Comparison of ENCODE assay signal across 24 cellular contexts in the genomic region with DNA sequence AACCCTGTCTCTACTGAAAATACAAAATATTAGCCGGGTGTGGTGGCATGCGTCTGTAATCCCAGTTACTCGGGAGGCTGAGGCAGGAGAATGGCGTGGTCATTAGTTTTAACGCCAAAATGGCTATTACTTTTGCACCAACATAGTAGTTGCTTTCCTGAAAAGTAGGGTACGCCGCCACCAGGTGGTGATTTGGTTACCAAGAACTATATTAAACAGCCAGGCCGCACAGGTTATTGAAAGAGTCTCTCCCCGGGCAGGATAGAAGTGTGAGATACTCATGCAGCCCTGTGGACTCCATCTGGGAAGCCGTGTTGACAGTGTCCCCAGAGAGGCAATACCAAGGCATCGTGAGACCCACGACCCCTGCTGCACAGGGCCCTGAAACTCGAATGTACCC. TPM values are rescaled to one million over a fixed set of nuclear protein-coding genes. Genes with fewer than 3 reads are reported as not detected.
DNase-seq lines count a peak whose midpoint lies in the region; ATAC-seq, FAIRE-seq and TF ChIP-seq lines count a peak whose summit lies in the region.
"Had no signal": no experiment of that assay in that cellular context is flagged by ENCODE, and none has a peak within 500 bp of the region (broad histone marks: within the 10 kb centered on the region; RNA-seq: fewer than 3 reads in every experiment).

No MANE protein-coding gene starts in this region.

- TF ChIP-seq CTCF in SK-N-SH (IDR thresholded peaks at IDR 0.05) (peak; percentile 20; the same call in 1 of the 2 replicates), IMR-90 (conservative IDR thresholded peaks at IDR 0.05; ENCODE audit: low read depth, low read length) (no peak), GM12878 (IDR thresholded peaks at IDR 0.05 in 2 of 3, conservative IDR thresholded peaks at IDR 0.05 in 1 of 3; ENCODE audit: control insufficient read depth in 2 of 3, extremely low read depth in 1 of 3, insufficient read depth in 1 of 3, low read depth in 3 of 3, low read length in 3 of 3) (no peak; a peak in 1 of 6 replicates), osteoblast (IDR thresholded peaks at IDR 0.05; ENCODE audit: extremely low read depth, low read depth, low read length) (no peak)

- H3K9me3 ChIP-seq in SK-N-SH, result no peaks in the 10 kb centered on the region
- H3K9me3 ChIP-seq in IMR-90 (ENCODE audit: control insufficient read depth, insufficient read depth, low read length), result no peaks in the 10 kb centered on the region
- H3K9me3 ChIP-seq in GM12878 (replicated peaks; ENCODE audit: control insufficient read depth, insufficient read depth, low read length), result no peaks in the 10 kb centered on the region
- no peaks in the 10 kb centered on the region for H3K9me3 ChIP-seq in osteoblast (ENCODE audit: low read depth, low read length)
- no peaks in the 10 kb centered on the region for H3K9me3 ChIP-seq in effector memory CD4-positive, alpha-beta T cell (ENCODE audit: control insufficient read depth, low read length)
- H3K9me3 ChIP-seq: right lobe of liver, upper lobe of left lung had no signal

- no peak for FAIRE-seq in GM12878 (lab: Jason Lieb, UNC)
- FAIRE-seq: D721Med, HTR-8/SVneo had no signal

- H3K4me1 ChIP-seq in SK-N-SH (ENCODE audit: control insufficient read depth in 1 of 2, insufficient read depth in 2 of 2, low read depth in 1 of 2, low read length in 1 of 2) (peaks cover 3 to 5% of the 10 kb centered on the region in 2 experiments; a peak in 2 of 4 replicates), IMR-90 (ENCODE audit: control insufficient read depth, insufficient read depth, low read length) (peaks cover 11% of the 10 kb centered on the region), GM12878 (ENCODE audit: control insufficient read depth, insufficient read depth, low read length) (no peaks in the 10 kb centered on the region), osteoblast (ENCODE audit: insufficient read depth, low read length) (peaks cover 19% of the 10 kb centered on the region)
- H3K4me1 ChIP-seq in effector memory CD4-positive, alpha-beta T cell (ENCODE audit: control insufficient read depth, insufficient read depth, low read length, poor library complexity, severe bottlenecking), result no peaks in the 10 kb centered on the region
- H3K4me1 ChIP-seq: right lobe of liver, upper lobe of left lung had no signal

- 80% methylated on average over 7 of the region's 13 CpGs for WGBS in SK-N-SH (ENCODE audit: low lambda C conversion rate)
- WGBS in IMR-90 (ENCODE audit: extremely low coverage in 2 of 2, insufficient read length in 1 of 2), 2 experiments, result 77% methylated on average over 7 of the region's 13 CpGs; no CpG with 5 or more reads in 1 of the 2 experiments
- 31% methylated on average over 13 of the region's 13 CpGs for WGBS in GM12878 (ENCODE audit: insufficient coverage, insufficient replicate concordance, low lambda C conversion rate, missing lambda C conversion rate)

- no peak overlapping the region for H3K18ac ChIP-seq in IMR-90 (ENCODE audit: low read depth, low read length)

- H2BK5ac ChIP-seq in IMR-90 (ENCODE audit: low read depth, low read length, poor library complexity, severe bottlenecking), result no peak overlapping the region

- H3K9ac ChIP-seq in SK-N-SH (no peak overlapping the region), IMR-90 (ENCODE audit: low read depth, low read length) (no peak overlapping the region), GM12878 (ENCODE audit: control insufficient read depth, insufficient read depth, low read length) (no peak overlapping the region)

- no peaks in the 10 kb centered on the region for H3K79me1 ChIP-seq in IMR-90 (ENCODE audit: low read depth in 1 of 2, low read length in 2 of 2)

- H3K79me2 ChIP-seq in SK-N-SH (ENCODE audit: insufficient read depth), result no peaks in the 10 kb centered on the region
- H3K79me2 ChIP-seq in GM12878 (ENCODE audit: control insufficient read depth, insufficient read depth, low read length), result no peaks in the 10 kb centered on the region
- H3K79me2 ChIP-seq in osteoblast (ENCODE audit: insufficient read depth, low read length), result no peaks in the 10 kb centered on the region

- no peak for DNase-seq in SK-N-SH
- no peak for DNase-seq in IMR-90
- no peak for DNase-seq in GM12878 (ENCODE audit: low read depth, low spot score)
- peak; percentile 44 for DNase-seq in osteoblast (ENCODE audit: insufficient read length, low spot score, missing footprints)
- DNase-seq in SW480 (ENCODE audit: low spot score), result no peak
- no peak for DNase-seq in stimulated activated CD4-positive, alpha-beta T cell treated with anti-CD3 and anti-CD28 coated beads, Interleukin-15, amount 100 ng/mL, for 24 hours
- DNase-seq in effector memory CD4-positive, alpha-beta T cell, result no peak
- DNase-seq: ACHN; activated CD4-positive, CD25-positive, alpha-beta regulatory T cell treated with anti-CD3 and anti-CD28 coated beads, Interleukin-2, amount 50 U/mL, for 72 hours; activated naive CD4-positive, alpha-beta T cell treated with anti-CD3 and anti-CD28 coated beads, Interleukin-2, amount 10 ng/mL, durations not matched to agents 7 days and 5 days; activated T-cell treated with anti-CD3 and anti-CD28 coated beads, Interleukin-2, amount 50 U/mL, for 4 hours; GDM1; Kasumi-1; NCI-H1092 treated with DMSO at 0.1 percent for 48 hours; NCI-H2029 treated with DMSO at 0.1 percent for 48 hours; right lobe of liver; SW 1271; upper lobe of left lung had no signal

- H2BK20ac ChIP-seq in IMR-90 (ENCODE audit: low read depth, low read length), result no peak overlapping the region

- peaks cover 4% of the 10 kb centered on the region for H3F3A ChIP-seq in SK-N-SH (replicated peaks; ENCODE audit: insufficient read depth)

- no peak overlapping the region for H2AK5ac ChIP-seq in IMR-90 (ENCODE audit: low read depth, low read length)

- intact Hi-C loops in IMR-90 (cut with micrococcal nuclease), result no loop called here
- intact Hi-C loops in GM12878 (cut with micrococcal nuclease; ENCODE audit: unreplicated experiment), result no loop called here

- H3K23ac ChIP-seq in IMR-90 (ENCODE audit: low read depth, low read length), result no peak overlapping the region

- no peak overlapping the region for H2AK9ac ChIP-seq in IMR-90 (replicated peaks; ENCODE audit: low read depth, low read length, poor library complexity)

- H4K5ac ChIP-seq in IMR-90 (ENCODE audit: low read depth, low read length), result no peak overlapping the region

- BruUV-seq in IMR-90 (replicated peaks; lab: Mats Ljungman, UMichigan) (no TSS peak), GM12878 (replicated peaks; lab: Mats Ljungman, UMichigan) (no TSS peak)

- H2AFZ ChIP-seq in SK-N-SH (ENCODE audit: low read depth), result no peak overlapping the region
- H2AFZ ChIP-seq in IMR-90 (replicated peaks; ENCODE audit: low read length, poor library complexity), result no peak overlapping the region
- H2AFZ ChIP-seq in GM12878 (ENCODE audit: control insufficient read depth, low read depth, low read length), result no peak overlapping the region
- no peak overlapping the region for H2AFZ ChIP-seq in osteoblast (ENCODE audit: low read length)

- no peak overlapping the region for H2BK120ac ChIP-seq in IMR-90 (ENCODE audit: low read depth, low read length)

- CTCF ChIA-PET in SK-N-SH (lab: Yijun Ruan, JAX) (interaction anchor here (0.8 to 1.0 kb wide), 2 partner anchors 14 to 97 kb away, joined by 3 read pairs; no protein-coding TSS in a partner anchor), IMR-90 (lab: Yijun Ruan, JAX) (interaction anchor here (0.7 kb wide), 1 partner anchor 82 kb away, joined by 3 read pairs; no protein-coding TSS in a partner anchor), GM12878 (lab: Yijun Ruan, JAX) (interaction anchor here (1.2 kb wide), 1 partner anchor 96 kb away, joined by 4 read pairs; no protein-coding TSS in a partner anchor)

- in situ Hi-C loops in IMR-90 (cut with MboI; ENCODE audit: low sequenced_read_pairs), result no loop called here
- in situ Hi-C loops in GM12878 (cut with MboI), result no loop called here

- H3K27me3 ChIP-seq in SK-N-SH (ENCODE audit: insufficient read depth) (no peaks in the 10 kb centered on the region), IMR-90 (ENCODE audit: control insufficient read depth, insufficient read depth, low read length) (no peaks in the 10 kb centered on the region; the same call in 1 of the 2 replicates), GM12878 (replicated peaks in 1 of 2; ENCODE audit: control insufficient read depth in 2 of 2, insufficient read depth in 2 of 2, low read length in 1 of 2) (peaks cover 0 to 2% of the 10 kb centered on the region in 2 experiments; a peak in 1 of 4 replicates), osteoblast (ENCODE audit: insufficient read depth, low read length) (no peaks in the 10 kb centered on the region)
- no peaks in the 10 kb centered on the region for H3K27me3 ChIP-seq in effector memory CD4-positive, alpha-beta T cell (replicated peaks; ENCODE audit: control insufficient read depth, insufficient read depth, low read length, poor library complexity, severe bottlenecking)
- H3K27me3 ChIP-seq: right lobe of liver, upper lobe of left lung had no signal

- TF ChIP-seq RAD21 in SK-N-SH (IDR thresholded peaks at IDR 0.05; ENCODE audit: low read length), result 0 out of 2 replicates have a peak, but pooled peaks have one; percentile 10
- 0 out of 2 replicates have a peak, but pooled peaks have one; percentile 10 for TF ChIP-seq RAD21 in IMR-90 (IDR thresholded peaks at IDR 0.05; ENCODE audit: low read length)
- TF ChIP-seq RAD21 in GM12878 (IDR thresholded peaks at IDR 0.05; ENCODE audit: insufficient read depth, low read depth, low read length), result no peak

- RAD21 ChIA-PET in GM12878 (lab: Charles Lee; ENCODE audit: unreplicated experiment), result no interaction called here

- H3K4me2 ChIP-seq in SK-N-SH, result no peak overlapping the region
- H3K4me2 ChIP-seq in IMR-90 (ENCODE audit: low read depth, low read length), result no peak overlapping the region
- no peak overlapping the region for H3K4me2 ChIP-seq in GM12878 (ENCODE audit: control insufficient read depth, insufficient read depth)
- H3K4me2 ChIP-seq in osteoblast (ENCODE audit: insufficient read depth, low read length), result no peak overlapping the region

- TF ChIP-seq EP300 in SK-N-SH (IDR thresholded peaks at IDR 0.05; ENCODE audit: borderline replicate concordance in 1 of 2, low read depth in 1 of 2, low read length in 1 of 2) (no peak), GM12878 (IDR thresholded peaks at IDR 0.05; ENCODE audit: borderline replicate concordance in 1 of 2, control insufficient read depth in 1 of 2, low read depth in 2 of 2, low read length in 2 of 2) (no peak)

- H3K9me2 ChIP-seq in SK-N-SH, result no peaks in the 10 kb centered on the region

- H2BK15ac ChIP-seq in IMR-90 (ENCODE audit: low read depth, low read length), result no peak overlapping the region

- dilution Hi-C loops in IMR-90 (cut with HindIII; ENCODE audit: low sequenced_read_pairs, unreplicated experiment), result no loop called here

- H3K14ac ChIP-seq in IMR-90 (replicated peaks; ENCODE audit: low read depth, low read length), result no peak overlapping the region

- H4K8ac ChIP-seq in IMR-90 (ENCODE audit: low read depth in 2 of 2, low read length in 2 of 2), result no peak overlapping the region

- no peak for TF ChIP-seq POLR2A in IMR-90 (IDR thresholded peaks at IDR 0.05; ENCODE audit: low read depth, low read length)
- TF ChIP-seq POLR2A in GM12878 (IDR thresholded peaks at IDR 0.05; ENCODE audit: low read depth, low read length), result no peak

- H3K9me1 ChIP-seq in IMR-90 (ENCODE audit: insufficient read depth, low read length), result peaks cover 7% of the 10 kb centered on the region; the same call in 1 of the 2 replicates

- H3K4ac ChIP-seq in IMR-90 (ENCODE audit: low read depth, low read length), result no peak overlapping the region

- H4K20me1 ChIP-seq in SK-N-SH (ENCODE audit: insufficient read depth) (no peaks in the 10 kb centered on the region), IMR-90 (ENCODE audit: insufficient read depth, low read length) (peaks cover 6% of the 10 kb centered on the region; the same call in 1 of the 2 replicates), GM12878 (ENCODE audit: control insufficient read depth, insufficient read depth) (no peaks in the 10 kb centered on the region; the same call in 1 of the 2 replicates), osteoblast (ENCODE audit: insufficient read depth, low read length) (no peaks in the 10 kb centered on the region)

- SMC1A ChIA-PET in GM12878 (lab: Charles Lee; ENCODE audit: uncharacterized antibody, unreplicated experiment), result interaction anchor here (1.5 kb wide), 1 partner anchor 130 kb away, joined by 4 read pairs; no protein-coding TSS in a partner anchor

- no peak overlapping the region for H3K4me3 ChIP-seq in SK-N-SH (ENCODE audit: low read depth in 2 of 2, low read length in 1 of 2)
- H3K4me3 ChIP-seq in IMR-90 (ENCODE audit: insufficient read depth, low read depth, low read length), result no peak overlapping the region
- H3K4me3 ChIP-seq in GM12878, result no peak overlapping the region
- no peak overlapping the region for H3K4me3 ChIP-seq in osteoblast (ENCODE audit: insufficient read depth, low read length)
- H3K4me3 ChIP-seq in effector memory CD4-positive, alpha-beta T cell (ENCODE audit: insufficient read depth, low read depth, low read length, poor library complexity, severe bottlenecking), result no peak overlapping the region
- H3K4me3 ChIP-seq: right lobe of liver, upper lobe of left lung had no signal

- H3K56ac ChIP-seq in IMR-90 (ENCODE audit: extremely low read depth, insufficient read depth, low read length), result no peak overlapping the region

- H4K91ac ChIP-seq in IMR-90 (ENCODE audit: insufficient read depth, low read depth, low read length), result no peak overlapping the region

- H3K27ac ChIP-seq in SK-N-SH (ENCODE audit: low read depth in 2 of 2, low read length in 1 of 2) (no peak overlapping the region), IMR-90 (ENCODE audit: insufficient read depth, low read length) (no peak overlapping the region), GM12878 (ENCODE audit: control insufficient read depth, insufficient read depth) (no peak overlapping the region), osteoblast (ENCODE audit: low read depth, low read length) (no peak overlapping the region)
- no peak overlapping the region for H3K27ac ChIP-seq in effector memory CD4-positive, alpha-beta T cell (ENCODE audit: insufficient read depth, low read length, poor library complexity, severe bottlenecking)
- H3K27ac ChIP-seq: epithelial cell of prostate, right lobe of liver, upper lobe of left lung had no signal

- no peak for ATAC-seq in SK-N-SH treated with all-trans-retinoic acid at 6 μM for 48 hours
- no peak for ATAC-seq in IMR-90 (ENCODE audit: low read depth)
- ATAC-seq in GM12878, result peak; percentile 30; the same call in 1 of the 3 replicates
- ATAC-seq: activated T-cell treated with anti-CD3 and anti-CD28 coated beads, Interleukin-2, amount 50 U/mL, for 4 hours; left lobe of liver; right lobe of liver had no signal

- no peaks in the 10 kb centered on the region for H3K36me3 ChIP-seq in SK-N-SH (replicated peaks in 1 of 2; ENCODE audit: control insufficient read depth in 1 of 2, insufficient read depth in 2 of 2, low read length in 1 of 2)
- no peaks in the 10 kb centered on the region for H3K36me3 ChIP-seq in IMR-90 (ENCODE audit: control insufficient read depth, insufficient read depth, low read length)
- no peaks in the 10 kb centered on the region for H3K36me3 ChIP-seq in GM12878 (ENCODE audit: control insufficient read depth in 2 of 2, insufficient read depth in 2 of 2, low read length in 1 of 2)
- H3K36me3 ChIP-seq in osteoblast (ENCODE audit: insufficient read depth, low read length), result no peaks in the 10 kb centered on the region
- H3K36me3 ChIP-seq in effector memory CD4-positive, alpha-beta T cell (ENCODE audit: control insufficient read depth, insufficient read depth, low read length), result no peaks in the 10 kb centered on the region
- H3K36me3 ChIP-seq: right lobe of liver, upper lobe of left lung had no signal

- POLR2A ChIA-PET in SK-N-SH (lab: Yijun Ruan, JAX) (no interaction called here), IMR-90 (lab: Charles Lee; ENCODE audit: unreplicated experiment) (no interaction called here), GM12878 (lab: Charles Lee) (no interaction called here)

RNA-seq across cellular contexts. Expression of a gene that starts 24.6 kb away (rescaled TPM):
- polyA plus RNA-seq in SK-N-SH (2012; rRNA removed) (0.19 and 0.43 TPM in 2 replicates), IMR-90 (2012; rRNA removed) (13.0 and 13.7 TPM in 2 replicates), GM12878 (2011; rRNA removed) (0.17 and 0.56 TPM in 2 replicates), GM12878 (2014; fragmentation: Illumina TruSeq; extraction: Trizol) (7.1 and 9.3 TPM in 2 replicates), GM12878 (2014; fragmentation: Nextera tagmentation; extraction: Ambion mirVana) (1 to 10 TPM; 4.3 to 7.4 TPM), GM12878 (2014; rRNA removed) (12.2 and 15.4 TPM in 2 replicates), GM12878 (2016; fragmentation: Nextera tagmentation; extraction: Ambion mirVana) (1 to 10 TPM; 6.8 to 7.4 TPM)
- polyA plus RNA-seq in SK-N-SH (2012; cell fraction: cytosol; rRNA removed), result 0.28 and 0.30 TPM in 2 replicates
- polyA plus RNA-seq in SK-N-SH (2012; cell fraction: nucleus; rRNA removed), result 0.42 and 0.57 TPM in 2 replicates
- total RNA-seq in IMR-90 (2012; rRNA removed) (4.2 and 5.2 TPM in 2 replicates), GM12878 (2014; rRNA removed) (11.0 and 12.9 TPM in 2 replicates), GM12878 (2014; rRNA removed; fragmentation: Illumina TruSeq; extraction: Trizol) (4.9 and 5.5 TPM in 2 replicates), GM12878 (2021) (20.8 and 21.2 TPM in 2 replicates), osteoblast (37.6 and 41.3 TPM in 2 replicates)
- polyA plus RNA-seq in IMR-90 (2012; cell fraction: cytosol; rRNA removed), result 10.9 and 20.1 TPM in 2 replicates
- polyA plus RNA-seq in IMR-90 (2012; cell fraction: nucleus; rRNA removed; ENCODE audit: low replicate concordance), result 8.8 and 12.9 TPM in 2 replicates
- total RNA-seq in GM12878 (2013; cell fraction: nucleolus; rRNA removed), result 16.4 and 17.5 TPM in 2 replicates
- polyA plus RNA-seq in GM12878 (2011; ENCODE audit: low read depth), result 3.9 TPM
- polyA plus RNA-seq in GM12878 (2011; cell fraction: cytosol; rRNA removed), result 0.31 and 0.67 TPM in 2 replicates
- polyA plus RNA-seq in GM12878 (2011; cell fraction: nucleus; rRNA removed), result 0.88 and 1.3 TPM in 2 replicates
- polyA plus RNA-seq in GM12878 (2012), result 4.3 and 11.6 TPM in 2 replicates
- 0.44 and 2.3 TPM in 2 replicates for polyA minus RNA-seq in GM12878 (2011; rRNA and poly(A)+ RNA removed)
- polyA minus RNA-seq in GM12878 (2011; cell fraction: cytosol; rRNA and poly(A)+ RNA removed), result 0.40 and 0.62 TPM in 2 replicates
- 0.12 and 0.19 TPM in 2 replicates for polyA minus RNA-seq in GM12878 (2011; cell fraction: nucleus; rRNA and poly(A)+ RNA removed)
- polyA plus RNA-seq: CD14-positive monocyte had no signal
